In genomic region chr6:34859951-34860350, GRCh38 we compare ENCODE assay signal across 1 cellular context.
A peak's percentile ranks its signal among the peaks of the same experiment; 100 is the strongest.
TF ChIP-seq lines count a peak whose summit lies in the region.

No MANE protein-coding gene starts in this region.

TF ChIP-seq in K562, 482 proteins besides CTCF, POLR2A, EP300 and RAD21 (continues in another document):
- TF ChIP-seq POLR3G (IDR thresholded peaks at IDR 0.05; ENCODE audit: extremely low read depth, insufficient read length, insufficient replicate concordance) (no peak), CBX3 (IDR thresholded peaks at IDR 0.05; ENCODE audit: borderline replicate concordance in 1 of 2, low read length in 2 of 2) (no peak), KLF6 (CRISPR knock-in tag; IDR thresholded peaks at IDR 0.05; ENCODE audit: borderline replicate concordance) (no peak), KLF10 (CRISPR knock-in tag; IDR thresholded peaks at IDR 0.05) (no peak), MTF1 (CRISPR knock-in tag; IDR thresholded peaks at IDR 0.05; ENCODE audit: borderline replicate concordance) (no peak), FOSL1 (tag; conservative IDR thresholded peaks at IDR 0.05) (peak; percentile 62), CBFA2T3 (IDR thresholded peaks at IDR 0.05) (peak; percentile 54), DACH1 (IDR thresholded peaks at IDR 0.05; ENCODE audit: partially characterized antibody) (no peak), LCOR (CRISPR knock-in tag; IDR thresholded peaks at IDR 0.05) (peak; percentile 39; the same call in 1 of the 2 replicates), TFAP4 (CRISPR knock-in tag; IDR thresholded peaks at IDR 0.05; ENCODE audit: borderline replicate concordance) (no peak), GATA2 (CRISPR knock-in tag; IDR thresholded peaks at IDR 0.05) (peak; percentile 22; the same call in 1 of the 2 replicates), TEAD2 (tag; IDR thresholded peaks at IDR 0.05) (no peak), ATF7 (IDR thresholded peaks at IDR 0.05) (peak; percentile 80), ARID1B (IDR thresholded peaks at IDR 0.05) (peak; percentile 53), U2AF2 (optimal IDR thresholded peaks at IDR 0.05; ENCODE audit: low read depth, low read length) (no peak), POLR2B (IDR thresholded peaks at IDR 0.05; ENCODE audit: low read depth, partially characterized antibody) (no peak), HES1 (IDR thresholded peaks at IDR 0.05; ENCODE audit: low read depth) (no peak), HMBOX1 (IDR thresholded peaks at IDR 0.05) (no peak), SUPT5H (IDR thresholded peaks at IDR 0.05) (no peak), SOX6 (IDR thresholded peaks at IDR 0.05) (0 out of 2 replicates have a peak, but pooled peaks have one; percentile 14), HINFP (tag; conservative IDR thresholded peaks at IDR 0.05; ENCODE audit: low read depth) (no peak), KDM1A (IDR thresholded peaks at IDR 0.05) (peak in 1 of 2 experiments; percentile 20; a peak in 1 of 4 replicates), HOXB6 (CRISPR knock-in tag; IDR thresholded peaks at IDR 0.05; ENCODE audit: borderline replicate concordance) (no peak), ILK (tag; IDR thresholded peaks at IDR 0.05; ENCODE audit: borderline replicate concordance, low read depth) (no peak), ZFP36 (IDR thresholded peaks at IDR 0.05; ENCODE audit: low read depth, low read length, partially characterized antibody) (no peak), ZBTB11 (CRISPR knock-in tag; IDR thresholded peaks at IDR 0.05) (0 out of 6 replicates have a peak, but pooled peaks of 1 of the 3 experiments have one; percentile 19), TEAD4 (IDR thresholded peaks at IDR 0.05; ENCODE audit: low read length) (peak; percentile 36; the same call in 1 of the 2 replicates), TEAD4 (CRISPR knock-in tag; IDR thresholded peaks at IDR 0.05; ENCODE audit: borderline replicate concordance) (no peak), CC2D1A (IDR thresholded peaks at IDR 0.05) (no peak), IRF9 (tag; IDR thresholded peaks at IDR 0.05) (no peak), PPARD (CRISPR knock-in tag; IDR thresholded peaks at IDR 0.05) (no peak), TCF3 (CRISPR knock-in tag; IDR thresholded peaks at IDR 0.05) (peak; percentile 58), MAFF (IDR thresholded peaks at IDR 0.05; ENCODE audit: low read length) (peak; percentile 10; the same call in 1 of the 2 replicates), HEY1 (CRISPR knock-in tag; IDR thresholded peaks at IDR 0.05; ENCODE audit: borderline replicate concordance) (no peak), RBM14 (IDR thresholded peaks at IDR 0.05; ENCODE audit: borderline replicate concordance, insufficient read depth, low read depth, low read length) (no peak), EGR1 (conservative IDR thresholded peaks at IDR 0.05) (no peak), ZNF224 (CRISPR knock-in tag; IDR thresholded peaks at IDR 0.05) (no peak), C11orf30 (IDR thresholded peaks at IDR 0.05; ENCODE audit: low read depth) (peak; percentile 32; the same call in 1 of the 2 replicates), JUND (IDR thresholded peaks at IDR 0.05; ENCODE audit: borderline replicate concordance, low read depth, low read length) (no peak), JUND (tag; IDR thresholded peaks at IDR 0.05; ENCODE audit: borderline replicate concordance, low read depth, low read length) (peak; percentile 59; the same call in 1 of the 3 replicates), HDAC1 (IDR thresholded peaks at IDR 0.05) (no peak), RBM22 (IDR thresholded peaks at IDR 0.05; ENCODE audit: low read depth, low read length, poor library complexity, severe bottlenecking) (no peak), FOXP1 (CRISPR knock-in tag; IDR thresholded peaks at IDR 0.05) (no peak), ZKSCAN8 (CRISPR knock-in tag; IDR thresholded peaks at IDR 0.05) (peak; percentile 63; the same call in 1 of the 2 replicates), DIDO1 (tag; IDR thresholded peaks at IDR 0.05; ENCODE audit: low read depth) (no peak), MCM3 (IDR thresholded peaks at IDR 0.05) (no peak), HMGXB4 (CRISPR knock-in tag; IDR thresholded peaks at IDR 0.05) (no peak), MIER1 (IDR thresholded peaks at IDR 0.05; ENCODE audit: low read depth) (no peak), ADNP (tag; IDR thresholded peaks at IDR 0.05) (peak; percentile 83), ESRRB (CRISPR knock-in tag; IDR thresholded peaks at IDR 0.05; ENCODE audit: borderline replicate concordance) (no peak)
- TF ChIP-seq, protein P1, sequence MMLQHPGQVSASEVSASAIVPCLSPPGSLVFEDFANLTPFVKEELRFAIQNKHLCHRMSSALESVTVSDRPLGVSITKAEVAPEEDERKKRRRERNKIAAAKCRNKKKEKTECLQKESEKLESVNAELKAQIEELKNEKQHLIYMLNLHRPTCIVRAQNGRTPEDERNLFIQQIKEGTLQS (IDR thresholded peaks at IDR 0.05): peak; percentile 47; the same call in 1 of the 2 replicates
- TF ChIP-seq, protein P1 (CRISPR knock-in tag; conservative IDR thresholded peaks at IDR 0.05): peak; percentile 70
- TF ChIP-seq, protein P2, sequence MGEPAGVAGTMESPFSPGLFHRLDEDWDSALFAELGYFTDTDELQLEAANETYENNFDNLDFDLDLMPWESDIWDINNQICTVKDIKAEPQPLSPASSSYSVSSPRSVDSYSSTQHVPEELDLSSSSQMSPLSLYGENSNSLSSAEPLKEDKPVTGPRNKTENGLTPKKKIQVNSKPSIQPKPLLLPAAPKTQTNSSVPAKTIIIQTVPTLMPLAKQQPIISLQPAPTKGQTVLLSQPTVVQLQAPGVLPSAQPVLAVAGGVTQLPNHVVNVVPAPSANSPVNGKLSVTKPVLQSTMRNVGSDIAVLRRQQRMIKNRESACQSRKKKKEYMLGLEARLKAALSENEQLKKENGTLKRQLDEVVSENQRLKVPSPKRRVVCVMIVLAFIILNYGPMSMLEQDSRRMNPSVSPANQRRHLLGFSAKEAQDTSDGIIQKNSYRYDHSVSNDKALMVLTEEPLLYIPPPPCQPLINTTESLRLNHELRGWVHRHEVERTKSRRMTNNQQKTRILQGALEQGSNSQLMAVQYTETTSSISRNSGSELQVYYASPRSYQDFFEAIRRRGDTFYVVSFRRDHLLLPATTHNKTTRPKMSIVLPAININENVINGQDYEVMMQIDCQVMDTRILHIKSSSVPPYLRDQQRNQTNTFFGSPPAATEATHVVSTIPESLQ (CRISPR knock-in tag; IDR thresholded peaks at IDR 0.05): no peak
